In the genomic region with DNA sequence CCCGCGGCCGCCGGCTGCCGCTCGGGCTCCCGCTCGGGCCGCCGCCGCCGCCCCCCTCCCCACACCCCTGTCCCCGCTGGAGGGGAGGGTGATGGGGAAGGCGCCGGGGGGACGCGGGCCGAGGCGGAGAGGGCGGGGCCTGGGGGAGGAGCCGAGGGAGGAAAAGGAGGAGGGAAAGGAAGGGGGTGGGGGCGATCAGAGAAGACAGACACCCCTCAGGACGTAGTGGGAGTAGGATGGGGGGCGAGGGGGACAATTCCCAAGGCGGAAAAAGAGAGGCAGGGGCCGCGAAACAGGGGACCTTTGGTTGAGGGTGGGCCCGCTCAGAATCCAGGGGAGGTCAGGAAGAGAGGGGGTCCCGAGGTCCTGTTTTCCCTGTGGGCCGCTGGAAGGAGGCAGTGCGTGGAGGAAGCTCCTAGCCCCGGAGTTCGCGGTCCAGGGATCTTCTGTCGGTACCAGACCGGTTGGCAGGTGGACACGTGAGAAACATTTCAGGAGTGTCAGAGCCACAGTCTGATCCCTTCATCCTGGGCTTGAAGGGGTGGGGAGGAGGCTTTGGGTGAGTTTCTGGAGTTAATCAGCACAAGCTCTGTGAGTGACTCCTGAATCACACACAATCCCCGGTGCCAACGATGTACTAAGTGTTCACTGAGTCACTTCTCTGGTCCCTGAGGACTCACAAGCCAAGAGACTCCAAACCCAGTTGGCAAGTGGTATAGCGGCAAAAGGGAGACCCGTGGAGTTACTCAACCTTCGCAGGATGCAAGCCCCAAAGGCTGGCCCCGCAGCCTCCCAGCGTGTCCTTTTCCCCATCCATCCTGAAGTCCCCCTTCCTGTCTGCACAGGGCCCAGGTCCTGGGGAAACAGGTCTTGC, we compare ENCODE assay signal across 8 cellular contexts. TPM values are rescaled to one million over a fixed set of nuclear protein-coding genes. Genes with fewer than 3 reads are reported as not detected.
DNase-seq lines count a peak whose midpoint lies in the region; ATAC-seq and TF ChIP-seq lines count a peak whose summit lies in the region.

A gene with protein sequence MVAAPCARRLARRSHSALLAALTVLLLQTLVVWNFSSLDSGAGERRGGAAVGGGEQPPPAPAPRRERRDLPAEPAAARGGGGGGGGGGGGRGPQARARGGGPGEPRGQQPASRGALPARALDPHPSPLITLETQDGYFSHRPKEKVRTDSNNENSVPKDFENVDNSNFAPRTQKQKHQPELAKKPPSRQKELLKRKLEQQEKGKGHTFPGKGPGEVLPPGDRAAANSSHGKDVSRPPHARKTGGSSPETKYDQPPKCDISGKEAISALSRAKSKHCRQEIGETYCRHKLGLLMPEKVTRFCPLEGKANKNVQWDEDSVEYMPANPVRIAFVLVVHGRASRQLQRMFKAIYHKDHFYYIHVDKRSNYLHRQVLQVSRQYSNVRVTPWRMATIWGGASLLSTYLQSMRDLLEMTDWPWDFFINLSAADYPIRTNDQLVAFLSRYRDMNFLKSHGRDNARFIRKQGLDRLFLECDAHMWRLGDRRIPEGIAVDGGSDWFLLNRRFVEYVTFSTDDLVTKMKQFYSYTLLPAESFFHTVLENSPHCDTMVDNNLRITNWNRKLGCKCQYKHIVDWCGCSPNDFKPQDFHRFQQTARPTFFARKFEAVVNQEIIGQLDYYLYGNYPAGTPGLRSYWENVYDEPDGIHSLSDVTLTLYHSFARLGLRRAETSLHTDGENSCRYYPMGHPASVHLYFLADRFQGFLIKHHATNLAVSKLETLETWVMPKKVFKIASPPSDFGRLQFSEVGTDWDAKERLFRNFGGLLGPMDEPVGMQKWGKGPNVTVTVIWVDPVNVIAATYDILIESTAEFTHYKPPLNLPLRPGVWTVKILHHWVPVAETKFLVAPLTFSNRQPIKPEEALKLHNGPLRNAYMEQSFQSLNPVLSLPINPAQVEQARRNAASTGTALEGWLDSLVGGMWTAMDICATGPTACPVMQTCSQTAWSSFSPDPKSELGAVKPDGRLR (minus strand): TSS at position 90 of the 874 bp plus-strand sequence. CDS start 164 bp downstream, outside the sequence.

- no peak for TF ChIP-seq POLR2A in lower leg skin (IDR thresholded peaks at IDR 0.05)

- H3K4me1 ChIP-seq in BLaER1, result peaks cover 60% of the 10 kb centered on the region
- peaks cover 43 to 52% of the 10 kb centered on the region in 2 donors for H3K4me1 ChIP-seq in duodenal mucosa (ENCODE audit: control insufficient read depth in 1 of 2, insufficient read depth in 2 of 2, low read length in 2 of 2)

- DNase-seq in LoVo (ENCODE audit: low spot score) (peak; percentile 9), lower leg skin (ENCODE audit: low spot score in 2 of 2) (peak; percentile 89 to 94), glomerular visceral epithelial cell (ENCODE audit: extremely low spot score) (no peak)
- DNase-seq in activated CD4-positive, alpha-beta T cell treated with anti-CD3 and anti-CD28 coated beads for 1 hour, result peak; percentile 45
- DNase-seq in stimulated activated naive CD8-positive, alpha-beta T cell treated with anti-CD3 and anti-CD28 coated beads, Interleukin-15, Interleukin-2, amounts not matched to agents 100 U/mL and 50 U/mL, for 24 hours, result peak; percentile 58

- H3K36me3 ChIP-seq in BLaER1 (no peaks in the 10 kb centered on the region), duodenal mucosa (ENCODE audit: control insufficient read depth in 1 of 2, insufficient read depth in 2 of 2, low read length in 2 of 2) (no peaks in the 10 kb centered on the region)

- TF ChIP-seq CTCF in lower leg skin (IDR thresholded peaks at IDR 0.05), result no peak

- WGBS in lower leg skin, 2 donors, result 6 to 8% methylated on average over 27 to 31 of the region's 44 CpGs

- H3K4me2 ChIP-seq in BLaER1, result peak within 1 kb of the TSS; percentile 95

- H4K20me1 ChIP-seq in BLaER1, result peaks cover 44% of the 10 kb centered on the region

- peak; percentile 49 for ATAC-seq in stimulated activated naive CD8-positive, alpha-beta T cell treated with anti-CD3 and anti-CD28 coated beads, Interleukin-15, Interleukin-2, amounts not matched to agents 100 U/mL and 50 U/mL, for 24 hours
- ATAC-seq in HG03439 (IDR thresholded peaks at IDR 0.05; ENCODE audit: unreplicated experiment), result no peak

- H3K27me3 ChIP-seq in BLaER1, result no peaks in the 10 kb centered on the region
- no peaks in the 10 kb centered on the region for H3K27me3 ChIP-seq in duodenal mucosa (ENCODE audit: control insufficient read depth in 1 of 2, insufficient read depth in 2 of 2, low read length in 2 of 2)

- no peaks in the 10 kb centered on the region for H3K9me3 ChIP-seq in BLaER1
- no peaks in the 10 kb centered on the region for H3K9me3 ChIP-seq in duodenal mucosa (ENCODE audit: control insufficient read depth in 1 of 2, low read length in 2 of 2)

- peak within 1 kb of the TSS; percentile 99 for H3K4me3 ChIP-seq in BLaER1
- peak within 1 kb of the TSS; percentile 77 to 89 for H3K4me3 ChIP-seq in duodenal mucosa (ENCODE audit: low read depth in 1 of 2, low read length in 2 of 2)
- peak within 1 kb of the TSS; percentile 40 for H3K4me3 ChIP-seq in lower leg skin (ENCODE audit: low read depth, poor library complexity, severe bottlenecking)

- peak within 1 kb of the TSS; percentile 96 for H3K27ac ChIP-seq in BLaER1
- H3K27ac ChIP-seq in duodenal mucosa (ENCODE audit: low read depth, low read length), result no peak within 1 kb of the TSS

- intact Hi-C loops in lower leg skin (cut with DNase I; ENCODE audit: low total_unique reads), result loop anchor here (10.0 kb wide), 2 partner anchors 104 to 246 kb away; no protein-coding TSS in a partner anchor

- H3K9ac ChIP-seq in BLaER1 (peak within 1 kb of the TSS; percentile 96), duodenal mucosa (ENCODE audit: low read depth in 1 of 2, low read length in 2 of 2) (peak within 1 kb of the TSS; percentile 70 to 71)

RNA-seq across cellular contexts. Expression of the gene that starts here (rescaled TPM):
- 10 to 100 TPM; 17.2 to 20.3 (median 19.7) TPM for total RNA-seq in lower leg skin

Comparison
In these comparisons a context has a peak if more than half of its experiments do, and no peak if none do; other contexts are left out.
1. H3K4me3 ChIP-seq: peak in every context shown above with its lines; median percentile 99 in BLaER1; 83 in duodenal mucosa; 40 in lower leg skin.